Comparison of ENCODE assay signal across 22 cellular contexts in the genomic region with DNA sequence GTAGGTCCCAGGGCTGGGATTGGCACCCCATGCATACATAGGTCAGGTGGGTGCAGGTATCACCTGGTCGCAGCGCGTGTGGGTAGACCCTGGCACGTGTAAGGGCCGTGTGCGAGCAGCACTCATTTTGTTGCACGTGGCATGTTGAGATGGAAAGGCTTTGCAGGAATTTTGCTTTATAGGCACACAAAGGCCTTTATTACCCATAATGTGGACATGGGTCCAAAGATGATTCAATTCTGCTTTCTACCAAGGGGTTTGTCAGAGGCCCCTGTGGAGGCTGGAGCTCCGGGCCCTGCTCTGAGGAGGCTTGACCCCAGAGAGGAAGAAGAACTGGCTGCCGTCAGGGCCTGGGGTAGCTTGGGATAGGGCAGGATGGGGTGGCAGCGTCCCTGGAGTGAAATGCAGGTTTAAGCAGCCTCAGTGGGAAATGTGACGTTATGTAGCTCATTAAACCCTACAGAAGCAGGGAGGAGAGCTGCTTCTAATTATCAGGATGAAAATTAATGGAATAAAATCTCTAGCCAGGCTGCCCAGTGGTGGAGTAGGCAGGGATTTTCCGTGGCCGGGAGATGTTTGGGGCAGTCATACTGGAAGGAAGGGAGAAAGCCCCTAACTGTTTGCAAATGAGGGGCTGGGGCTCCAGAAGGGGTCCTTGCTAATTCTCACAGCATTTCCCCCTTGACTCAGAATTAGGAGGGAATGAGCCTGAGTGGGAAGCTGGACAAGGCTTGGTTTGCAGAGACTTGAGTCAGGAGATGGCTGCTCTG.
"Had no signal": no experiment of that assay in that cellular context is flagged by ENCODE, and none has a peak within 500 bp of the region (broad histone marks: within the 10 kb centered on the region; RNA-seq: fewer than 3 reads in every experiment).

No MANE protein-coding gene starts in this region.

- H3K27me3 Mint-ChIP-seq: activated CD4-positive, alpha-beta memory T cell treated with anti-CD3 and anti-CD28 coated beads, Interleukin-2, amount 10 ng/mL, durations not matched to agents 7 days and 5 days had no signal

- H3K4me3 Mint-ChIP-seq: activated CD4-positive, alpha-beta memory T cell treated with anti-CD3 and anti-CD28 coated beads, Interleukin-2, amount 10 ng/mL, durations not matched to agents 7 days and 5 days; activated CD4-positive, alpha-beta T cell treated with anti-CD3 and anti-CD28 coated beads for 36 hours; activated naive CD4-positive, alpha-beta T cell treated with anti-CD3 and anti-CD28 coated beads for 36 hours; activated naive CD8-positive, alpha-beta T cell; activated T-helper 17 cell treated with anti-CD3 and anti-CD28 coated beads, Interleukin-2, amount 50 U/mL, for 72 hours had no signal

- H3K9me3 Mint-ChIP-seq: activated CD4-positive, alpha-beta memory T cell treated with anti-CD3 and anti-CD28 coated beads, Interleukin-2, amount 10 ng/mL, durations not matched to agents 7 days and 5 days; activated naive CD4-positive, alpha-beta T cell treated with anti-CD3 and anti-CD28 coated beads for 36 hours; activated T-helper 17 cell treated with anti-CD3 and anti-CD28 coated beads, Interleukin-2, amount 50 U/mL, for 72 hours had no signal

- H3K4me3 ChIP-seq: cardiac muscle cell, K562 had no signal

- H3K36me3 Mint-ChIP-seq: activated naive CD8-positive, alpha-beta T cell had no signal

- H3K4me1 Mint-ChIP-seq: activated CD4-positive, alpha-beta memory T cell treated with anti-CD3 and anti-CD28 coated beads, Interleukin-2, amount 10 ng/mL, durations not matched to agents 7 days and 5 days; activated CD4-positive, alpha-beta T cell treated with anti-CD3 and anti-CD28 coated beads for 36 hours had no signal

- H3K27ac ChIP-seq: brain microvascular endothelial cell, cardiac muscle cell had no signal

- DNase-seq: activated CD4-positive, alpha-beta memory T cell treated with anti-CD3 and anti-CD28 coated beads, Interleukin-2, amount 10 ng/mL, durations not matched to agents 7 days and 5 days; activated CD4-positive, alpha-beta T cell treated with anti-CD3 and anti-CD28 coated beads for 36 hours; activated CD4-positive, alpha-beta T cell treated with anti-CD3 and anti-CD28 coated beads, Interleukin-2, amount 50 U/mL, for 1 hour; activated CD4-positive, CD25-positive, alpha-beta regulatory T cell; activated gamma-delta T cell; activated naive CD4-positive, alpha-beta T cell treated with anti-CD3 and anti-CD28 coated beads for 36 hours; activated T-cell treated with anti-CD3 and anti-CD28 coated beads for 4 hours; activated T-cell treated with anti-CD3 and anti-CD28 coated beads, Interleukin-2, amount 50 U/mL, for 48 hours; brain microvascular endothelial cell; Karpas-422; MM.1S; NCI-H1105 treated with DMSO at 0.1 percent for 48 hours; NCI-H1436 treated with DMSO at 0.1 percent for 48 hours; NCI-H187 treated with DMSO at 0.1 percent for 48 hours; NCI-H2081 treated with DMSO at 0.1 percent for 48 hours; NCI-H446; SK-N-SH; T-helper 1 cell had no signal

- H3K27me3 ChIP-seq: brain microvascular endothelial cell had no signal

- H3K27ac Mint-ChIP-seq: activated CD4-positive, alpha-beta memory T cell treated with anti-CD3 and anti-CD28 coated beads, Interleukin-2, amount 10 ng/mL, durations not matched to agents 7 days and 5 days; activated CD4-positive, alpha-beta T cell treated with anti-CD3 and anti-CD28 coated beads for 36 hours; activated naive CD4-positive, alpha-beta T cell treated with anti-CD3 and anti-CD28 coated beads for 36 hours; activated naive CD8-positive, alpha-beta T cell; activated T-helper 17 cell treated with anti-CD3 and anti-CD28 coated beads, Interleukin-2, amount 50 U/mL, for 72 hours had no signal

- H3K9me3 ChIP-seq: SK-N-SH had no signal

- H3K36me3 ChIP-seq: brain microvascular endothelial cell, cardiac muscle cell had no signal
